ENCODE assay signal across 12 cellular contexts in the genomic region with DNA sequence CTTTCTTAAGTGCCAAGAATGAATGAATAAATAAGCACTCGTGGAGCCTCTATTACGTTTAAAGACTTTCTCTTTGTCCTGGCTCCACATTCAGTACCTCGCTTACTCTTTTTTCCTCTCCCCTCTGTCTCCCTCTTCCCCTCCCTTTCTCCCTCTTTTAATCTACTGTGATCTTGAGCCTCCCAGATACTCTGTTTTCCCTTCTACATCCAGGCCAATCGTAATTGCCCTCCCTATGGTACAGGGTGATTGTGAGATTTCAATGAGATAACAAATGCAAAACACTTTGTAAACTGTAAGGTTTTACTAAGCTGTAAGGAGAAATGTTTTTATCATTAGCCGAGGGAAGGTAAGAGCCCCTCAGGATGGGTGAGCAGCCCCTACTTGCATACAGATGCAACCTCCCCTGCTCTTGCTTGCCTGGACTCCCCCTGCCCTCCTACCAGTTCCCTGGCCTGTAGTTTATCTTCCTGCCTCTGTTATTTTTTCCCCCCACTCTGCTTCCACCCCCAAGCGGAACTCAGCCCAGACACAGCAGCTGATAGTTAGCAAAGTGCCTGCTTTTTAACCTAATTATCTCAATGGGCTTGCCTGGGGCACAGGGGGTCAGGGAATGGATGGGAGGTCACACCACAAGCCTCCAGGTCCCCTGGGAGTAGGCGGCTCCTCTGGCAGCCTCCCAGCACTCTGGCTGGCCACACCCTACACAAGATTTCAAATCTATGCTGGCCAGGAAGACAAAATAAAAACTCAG.
A peak's percentile ranks its signal among the peaks of the same experiment; 100 is the strongest.
DNase-seq lines count a peak whose midpoint lies in the region; ATAC-seq and TF ChIP-seq lines count a peak whose summit lies in the region.
"Had no signal": no experiment of that assay in that cellular context is flagged by ENCODE, and none has a peak within 500 bp of the region (broad histone marks: within the 10 kb centered on the region; RNA-seq: fewer than 3 reads in every experiment).

No MANE protein-coding gene starts in this region.

- H3K9me3 ChIP-seq in left lung = no peaks in the 10 kb centered on the region
- H3K9me3 ChIP-seq in CD4-positive, alpha-beta T cell (ENCODE audit: control insufficient read depth, low read length) = no peaks in the 10 kb centered on the region
- H3K9me3 ChIP-seq: pancreas had no signal

- H3K4me3 Mint-ChIP-seq in CD4-positive, alpha-beta T cell = no peak overlapping the region

- intact Hi-C loops in left lung (cut with DNase I) = no loop called here
- intact Hi-C loops in CD4-positive, alpha-beta T cell (cut with DNase I, micrococcal nuclease) = no loop called here

- no peak overlapping the region for H3K27ac ChIP-seq in left lung
- no peak overlapping the region for H3K27ac ChIP-seq in CD4-positive, alpha-beta T cell (ENCODE audit: low read depth, low read length)
- H3K27ac ChIP-seq: pancreas had no signal

- POLR2A ChIA-PET in CD4-positive, alpha-beta T cell (lab: Charles Lee) = no interaction called here

- peak; percentile 64 for ATAC-seq in left lung
- no peak for ATAC-seq in CD4-positive, alpha-beta T cell (ENCODE audit: poor library complexity)

- CTCF ChIA-PET in CD4-positive, alpha-beta T cell (lab: Charles Lee) = no interaction called here

- H3K4me3 ChIP-seq in left lung = no peak overlapping the region
- H3K4me3 ChIP-seq: pancreas had no signal

- no peak overlapping the region for H3K27ac Mint-ChIP-seq in CD4-positive, alpha-beta T cell

- no peaks in the 10 kb centered on the region for H3K27me3 ChIP-seq in left lung
- no peaks in the 10 kb centered on the region for H3K27me3 ChIP-seq in CD4-positive, alpha-beta T cell (ENCODE audit: control insufficient read depth, insufficient read depth, low read length)
- H3K27me3 ChIP-seq: pancreas had no signal

- H3K36me3 ChIP-seq in left lung = no peaks in the 10 kb centered on the region
- H3K36me3 ChIP-seq: pancreas had no signal

- no peaks in the 10 kb centered on the region for H3K4me1 ChIP-seq in left lung
- H3K4me1 ChIP-seq: pancreas had no signal

- H3K27me3 Mint-ChIP-seq in CD4-positive, alpha-beta T cell = no peaks in the 10 kb centered on the region

- no peaks in the 10 kb centered on the region for H3K4me1 Mint-ChIP-seq in CD4-positive, alpha-beta T cell (ENCODE audit: low read depth)

- no peaks in the 10 kb centered on the region for H3K9me3 Mint-ChIP-seq in CD4-positive, alpha-beta T cell

- H3K36me3 Mint-ChIP-seq in CD4-positive, alpha-beta T cell (ENCODE audit: low read depth) = no peaks in the 10 kb centered on the region

- no peak for TF ChIP-seq CTCF in left lung (IDR thresholded peaks at IDR 0.05)
- TF ChIP-seq CTCF in CD4-positive, alpha-beta T cell (IDR thresholded peaks at IDR 0.05) = no peak

- DNase-seq in COLO668 (lab: John Stamatoyannopoulos, UW; ENCODE audit: unreplicated experiment) (peak; percentile 22), NCI-H1105 treated with DMSO at 0.1 percent for 48 hours (lab: John Stamatoyannopoulos, UW) (peak; percentile 87), SK-N-DZ (ENCODE audit: low spot score) (peak; percentile 94), left lung (no peak), middle frontal gyrus (ENCODE audit: extremely low spot score, low spot score) (no peak), SKM-1 (lab: John Stamatoyannopoulos, UW; ENCODE audit: unreplicated experiment) (no peak), AG08396 (ENCODE audit: low spot score) (no peak)
- no peak for DNase-seq in CD4-positive, alpha-beta T cell
- DNase-seq: amygdala, NCI-H226, pancreas, SW 1271 had no signal

Comparison
In these comparisons a context has a peak if more than half of its experiments do, and no peak if none do; other contexts are left out.
1. DNase-seq: peak in COLO668 (single experiment), NCI-H1105 treated with DMSO at 0.1 percent for 48 hours (single experiment) and SK-N-DZ (single experiment); none in left lung (0 of 2), middle frontal gyrus (single experiment), SKM-1 (single experiment), AG08396 (single experiment) and CD4-positive, alpha-beta T cell (0 of 10).